ENCODE assay signal across 14 cellular contexts in the genomic region with DNA sequence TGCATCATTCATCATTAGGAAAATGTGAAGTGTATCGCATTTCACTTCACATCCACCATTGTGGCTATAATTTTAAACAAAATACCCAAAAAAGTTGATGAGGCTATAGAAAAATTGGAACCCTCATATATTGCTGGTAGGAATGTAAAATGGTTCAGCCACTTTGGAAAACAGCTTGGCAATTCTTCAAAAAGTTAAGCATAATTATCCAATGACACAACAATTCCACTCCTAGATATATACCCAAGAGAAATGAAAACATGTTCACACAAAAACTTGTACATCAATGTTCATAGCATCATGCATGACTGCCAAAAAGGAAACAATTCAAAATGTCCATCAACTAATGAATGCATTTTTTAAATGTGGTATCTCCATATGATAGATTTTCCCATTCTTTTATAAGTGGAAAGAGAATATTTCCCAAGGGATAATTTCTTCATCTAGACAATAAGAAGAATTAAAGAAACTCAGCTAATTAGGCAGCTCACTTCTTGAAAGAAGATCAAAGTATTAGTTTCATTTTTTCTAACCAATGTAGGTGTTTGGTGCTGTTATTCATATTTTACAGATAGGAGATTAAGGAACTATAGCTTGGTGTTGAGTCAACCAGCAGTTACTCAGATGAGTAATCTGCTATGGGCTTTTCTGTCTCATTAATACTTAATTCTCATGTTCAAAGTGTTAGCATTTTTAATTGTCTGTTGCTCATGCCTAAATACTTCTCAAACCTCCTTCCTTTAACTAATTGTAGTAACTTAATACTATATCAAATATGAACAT. TPM values are rescaled to one million over a fixed set of nuclear protein-coding genes. Genes with fewer than 3 reads are reported as not detected.
DNase-seq lines count a peak whose midpoint lies in the region; ATAC-seq and TF ChIP-seq lines count a peak whose summit lies in the region.
"Had no signal": no experiment of that assay in that cellular context is flagged by ENCODE, and none has a peak within 500 bp of the region (broad histone marks: within the 10 kb centered on the region; RNA-seq: fewer than 3 reads in every experiment).

No MANE protein-coding gene starts in this region.

- no peak overlapping the region for H3K27ac ChIP-seq in heart left ventricle

- no peaks in the 10 kb centered on the region for H3K9me3 Mint-ChIP-seq in activated CD4-positive, alpha-beta T cell treated with anti-CD3 and anti-CD28 coated beads, Interleukin-2, amount 10 ng/mL, durations not matched to agents 24 days and 14 days

- no peak overlapping the region for H3K4me3 Mint-ChIP-seq in activated CD4-positive, alpha-beta T cell treated with anti-CD3 and anti-CD28 coated beads, Interleukin-2, amount 10 ng/mL, durations not matched to agents 24 days and 14 days

- no peak overlapping the region for H3K4me3 ChIP-seq in heart left ventricle
- H3K4me3 ChIP-seq: K562 had no signal

- peak; percentile 68 for ATAC-seq in GM18909 (IDR thresholded peaks at IDR 0.05; ENCODE audit: poor library complexity, unreplicated experiment)
- peak; percentile 92 for ATAC-seq in HG02852 (IDR thresholded peaks at IDR 0.05; ENCODE audit: unreplicated experiment)
- no peak for ATAC-seq in HG03097 (IDR thresholded peaks at IDR 0.05; ENCODE audit: low FRiP score, unreplicated experiment)
- ATAC-seq in heart left ventricle = no peak
- ATAC-seq: HCT116, K562, Panc1 had no signal

- no peaks in the 10 kb centered on the region for H3K27me3 ChIP-seq in heart left ventricle

- TF ChIP-seq CTCF in heart left ventricle (IDR thresholded peaks at IDR 0.05) = no peak

- peaks cover 53% of the 10 kb centered on the region for H3K36me3 Mint-ChIP-seq in activated CD4-positive, alpha-beta T cell treated with anti-CD3 and anti-CD28 coated beads, Interleukin-2, amount 10 ng/mL, durations not matched to agents 24 days and 14 days (ENCODE audit: low read depth)

- H3K9me3 ChIP-seq in heart left ventricle = peaks cover 0 to 12% (median 0%) of the 10 kb centered on the region in 12 donors

- TF ChIP-seq POLR2A in heart left ventricle (IDR thresholded peaks at IDR 0.05) = no peak

- H3K36me3 ChIP-seq in heart left ventricle = peaks cover 0 to 30% (median 14%) of the 10 kb centered on the region in 9 donors

- H3K27ac Mint-ChIP-seq in activated CD4-positive, alpha-beta T cell treated with anti-CD3 and anti-CD28 coated beads, Interleukin-2, amount 10 ng/mL, durations not matched to agents 24 days and 14 days = no peak overlapping the region

- no peaks in the 10 kb centered on the region for H3K4me1 ChIP-seq in heart left ventricle

- H3K27me3 Mint-ChIP-seq in activated CD4-positive, alpha-beta T cell treated with anti-CD3 and anti-CD28 coated beads, Interleukin-2, amount 10 ng/mL, durations not matched to agents 24 days and 14 days = no peaks in the 10 kb centered on the region

- WGBS in heart left ventricle, 4 donors = 95 to 100% (median 97%) methylated on average over 1 of the region's 1 CpG

- DNase-seq in ELR (ENCODE audit: low read depth) (peak; percentile 47), RKO (ENCODE audit: low spot score) (peak; percentile 31), NCI-H748 treated with DMSO at 0.1 percent for 48 hours (lab: John Stamatoyannopoulos, UW) (no peak), heart left ventricle (no peak)
- no peak for DNase-seq in activated CD4-positive, alpha-beta T cell treated with anti-CD3 and anti-CD28 coated beads, Interleukin-2, amount 10 ng/mL, durations not matched to agents 24 days and 14 days
- DNase-seq: AML-193; central memory CD4-positive, alpha-beta T cell; NCI-H2081 treated with DMSO at 0.1 percent for 48 hours had no signal

- intact Hi-C loops in heart left ventricle (cut with DNase I) = loop anchor here in 4 of 10 donors (5.0 to 10.0 kb wide), 4 partner anchors 172 to 242 kb away; no protein-coding TSS in a partner anchor
- intact Hi-C loops in activated CD4-positive, alpha-beta T cell treated with anti-CD3 and anti-CD28 coated beads, Interleukin-2, amount 10 ng/mL, durations not matched to agents 24 days and 14 days (cut with micrococcal nuclease) = no loop called here

- H3K4me1 Mint-ChIP-seq in activated CD4-positive, alpha-beta T cell treated with anti-CD3 and anti-CD28 coated beads, Interleukin-2, amount 10 ng/mL, durations not matched to agents 24 days and 14 days = peaks cover 2% of the 10 kb centered on the region

RNA-seq across cellular contexts. Expression of a gene that starts 32.8 kb away (rescaled TPM):
- 10 to 100 TPM in 4 of 9 donors, 1 to 10 TPM in 5; 6.7 to 45.0 (median 9.9) TPM for total RNA-seq in heart left ventricle
- 10 to 100 TPM in 1 of 2 donors, 1 to 10 TPM in 1; 4.0 to 20.9 TPM for polyA plus RNA-seq in heart left ventricle
- total RNA-seq in activated CD4-positive, alpha-beta T cell treated with anti-CD3 and anti-CD28 coated beads, Interleukin-2, amount 10 ng/mL, durations not matched to agents 24 days and 14 days = 37.9 and 41.8 TPM in 2 replicates

RNA-seq across cellular contexts. Expression of a gene that starts 44.2 kb away (rescaled TPM):
- total RNA-seq in heart left ventricle = 100 to 1,000 TPM in 2 of 9 donors, 10 to 100 TPM in 4, 1 to 10 TPM in 3; 2.4 to 316 (median 18.2) TPM
- 10 to 100 TPM in 1 of 2 donors, 1 to 10 TPM in 1; 4.6 to 13.8 TPM for polyA plus RNA-seq in heart left ventricle
- total RNA-seq in activated CD4-positive, alpha-beta T cell treated with anti-CD3 and anti-CD28 coated beads, Interleukin-2, amount 10 ng/mL, durations not matched to agents 24 days and 14 days = not detected in 2 replicates

Comparison
In these comparisons a context has a peak if more than half of its experiments do, and no peak if none do; other contexts are left out.
1. DNase-seq: peak in ELR (single experiment) and RKO (single experiment); none in NCI-H748 treated with DMSO at 0.1 percent for 48 hours (single experiment), heart left ventricle (0 of 5) and activated CD4-positive, alpha-beta T cell treated with anti-CD3 and anti-CD28 coated beads, Interleukin-2, amount 10 ng/mL, durations not matched to agents 24 days and 14 days (single experiment).
2. ATAC-seq: peak in GM18909 (single experiment) and HG02852 (single experiment); none in HG03097 (single experiment) and heart left ventricle (0 of 4).